Comparison of ENCODE assay signal across 19 cellular contexts in genomic region chr2:86464654-86465053, GRCh38. TPM values are rescaled to one million over a fixed set of nuclear protein-coding genes. Genes with fewer than 3 reads are reported as not detected.
DNase-seq lines count a peak whose midpoint lies in the region; ATAC-seq and TF ChIP-seq lines count a peak whose summit lies in the region.
"Had no signal": no experiment of that assay in that cellular context is flagged by ENCODE, and none has a peak within 500 bp of the region (broad histone marks: within the 10 kb centered on the region; RNA-seq: fewer than 3 reads in every experiment).

No MANE protein-coding gene starts in this region.

- 74 to 76% methylated on average over 3 of the region's 3 CpGs for WGBS in testis, 2 donors

- TF ChIP-seq POLR2A in testis (IDR thresholded peaks at IDR 0.05) = no peak

- H3K4me1 ChIP-seq in right atrium auricular region = peaks cover 0 to 20% of the 10 kb centered on the region in 2 donors
- H3K4me1 ChIP-seq in left lung = peaks cover 0 to 3% of the 10 kb centered on the region in 2 donors
- no peaks in the 10 kb centered on the region for H3K4me1 ChIP-seq in testis
- H3K4me1 ChIP-seq: Peyer's patch had no signal

- no peak for TF ChIP-seq CTCF in right atrium auricular region (IDR thresholded peaks at IDR 0.05)
- TF ChIP-seq CTCF in left lung (IDR thresholded peaks at IDR 0.05) = no peak
- TF ChIP-seq CTCF in testis (IDR thresholded peaks at IDR 0.05) = no peak

- ATAC-seq in Right ventricle myocardium inferior (peak; percentile 71), left lung (peak; percentile 29), HG03520 (IDR thresholded peaks at IDR 0.05; ENCODE audit: unreplicated experiment) (no peak), GM18867 (IDR thresholded peaks at IDR 0.05; ENCODE audit: unreplicated experiment) (no peak)
- ATAC-seq: HCT116 had no signal

- H3K4me3 ChIP-seq in right atrium auricular region = no peak overlapping the region
- no peak overlapping the region for H3K4me3 ChIP-seq in left lung
- H3K4me3 ChIP-seq in testis = no peak overlapping the region
- H3K4me3 ChIP-seq: ovary, Peyer's patch had no signal

- intact Hi-C loops in Right ventricle myocardium inferior (cut with DNase I) = no loop called here
- intact Hi-C loops in activated T-helper 1 cell treated with anti-CD3 and anti-CD28 coated beads, Interleukin-12 subunit alpha, Interleukin-12 subunit beta, Interleukin-2, Interleukin-4 antibody, amounts not matched to agents 30 ng/mL and 10 ng/mL and 1 ng/mL, durations not matched to agents 14 hours and 24 hours and 36 hours (cut with micrococcal nuclease) = loop anchor here (5.0 kb wide), 1 partner anchor 158 kb away; the partner anchor contains the start of gene RNF103
- intact Hi-C loops in left lung (cut with DNase I) = no loop called here
- intact Hi-C loops in testis (cut with DNase I; ENCODE audit: low total_unique reads) = no loop called here

- H3K36me3 ChIP-seq in right atrium auricular region (peaks cover 79% of the 10 kb centered on the region), left lung (peaks cover 2 to 91% of the 10 kb centered on the region in 2 donors), testis (ENCODE audit: low read depth, missing control alignments) (no peaks in the 10 kb centered on the region)
- H3K36me3 ChIP-seq: ovary had no signal

- no peaks in the 10 kb centered on the region for H3K27me3 ChIP-seq in right atrium auricular region
- H3K27me3 ChIP-seq in left lung = no peaks in the 10 kb centered on the region
- H3K27me3 ChIP-seq in testis = no peaks in the 10 kb centered on the region
- H3K27me3 ChIP-seq: ovary, Peyer's patch had no signal

- DNase-seq in Right ventricle myocardium inferior (ENCODE audit: missing footprints) (no peak), right atrium auricular region (ENCODE audit: low spot score) (no peak), left lung (no peak), testis (peak; percentile 41), kidney tubule cell (ENCODE audit: low spot score) (no peak)
- no peak for DNase-seq in activated T-helper 1 cell treated with anti-CD3 and anti-CD28 coated beads, Interleukin-12 subunit alpha, Interleukin-12 subunit beta, Interleukin-2, Interleukin-4 antibody, amounts not matched to agents 30 ng/mL and 10 ng/mL and 1 ng/mL, durations not matched to agents 14 hours and 24 hours and 36 hours (ENCODE audit: low spot score)
- DNase-seq: activated B cell treated with CpG ODN at 0.5 μM for 24 hours, activated T-cell treated with anti-CD3 and anti-CD28 coated beads for 4 hours, DMS 273 treated with DMSO at 0.1 percent for 48 hours, IMR-90, NCI-H2107, NCI-H82, Peyer's patch, SW 1271 had no signal

- H3K9me3 ChIP-seq in right atrium auricular region (no peaks in the 10 kb centered on the region), left lung (no peaks in the 10 kb centered on the region), testis (no peaks in the 10 kb centered on the region)
- H3K9me3 ChIP-seq: ovary, Peyer's patch had no signal

- H3K9me3 Mint-ChIP-seq in activated T-helper 1 cell treated with anti-CD3 and anti-CD28 coated beads, Interleukin-12 subunit alpha, Interleukin-12 subunit beta, Interleukin-2, Interleukin-4 antibody, amounts not matched to agents 30 ng/mL and 10 ng/mL and 1 ng/mL, durations not matched to agents 14 hours and 24 hours and 36 hours = peaks cover 7% of the 10 kb centered on the region
- H3K9me3 Mint-ChIP-seq: activated B cell treated with CpG ODN at 0.5 μM for 24 hours had no signal

- no peaks in the 10 kb centered on the region for H3K27me3 Mint-ChIP-seq in activated T-helper 1 cell treated with anti-CD3 and anti-CD28 coated beads, Interleukin-12 subunit alpha, Interleukin-12 subunit beta, Interleukin-2, Interleukin-4 antibody, amounts not matched to agents 30 ng/mL and 10 ng/mL and 1 ng/mL, durations not matched to agents 14 hours and 24 hours and 36 hours (ENCODE audit: insufficient read depth)
- H3K27me3 Mint-ChIP-seq: activated B cell treated with CpG ODN at 0.5 μM for 24 hours had no signal

- H3K4me3 Mint-ChIP-seq in activated T-helper 1 cell treated with anti-CD3 and anti-CD28 coated beads, Interleukin-12 subunit alpha, Interleukin-12 subunit beta, Interleukin-2, Interleukin-4 antibody, amounts not matched to agents 30 ng/mL and 10 ng/mL and 1 ng/mL, durations not matched to agents 14 hours and 24 hours and 36 hours = peak overlapping the region; percentile 58
- H3K4me3 Mint-ChIP-seq: activated B cell treated with CpG ODN at 0.5 μM for 24 hours had no signal

- peaks cover 56% of the 10 kb centered on the region for H3K4me1 Mint-ChIP-seq in activated T-helper 1 cell treated with anti-CD3 and anti-CD28 coated beads, Interleukin-12 subunit alpha, Interleukin-12 subunit beta, Interleukin-2, Interleukin-4 antibody, amounts not matched to agents 30 ng/mL and 10 ng/mL and 1 ng/mL, durations not matched to agents 14 hours and 24 hours and 36 hours (ENCODE audit: low read depth)

- H3K27ac ChIP-seq in right atrium auricular region (no peak overlapping the region), left lung (no peak overlapping the region), testis (no peak overlapping the region)
- H3K27ac ChIP-seq: epithelial cell of prostate, ovary, Peyer's patch had no signal

- H3K36me3 Mint-ChIP-seq in activated T-helper 1 cell treated with anti-CD3 and anti-CD28 coated beads, Interleukin-12 subunit alpha, Interleukin-12 subunit beta, Interleukin-2, Interleukin-4 antibody, amounts not matched to agents 30 ng/mL and 10 ng/mL and 1 ng/mL, durations not matched to agents 14 hours and 24 hours and 36 hours (ENCODE audit: low read depth) = peaks cover 61% of the 10 kb centered on the region

- H3K27ac Mint-ChIP-seq in activated T-helper 1 cell treated with anti-CD3 and anti-CD28 coated beads, Interleukin-12 subunit alpha, Interleukin-12 subunit beta, Interleukin-2, Interleukin-4 antibody, amounts not matched to agents 30 ng/mL and 10 ng/mL and 1 ng/mL, durations not matched to agents 14 hours and 24 hours and 36 hours = peak overlapping the region; percentile 67
- H3K27ac Mint-ChIP-seq: activated B cell treated with CpG ODN at 0.5 μM for 24 hours had no signal

RNA-seq across cellular contexts. Expression of gene KDM3A, which starts 23.5 kb away (rescaled TPM):
- total RNA-seq in Right ventricle myocardium inferior (29.5 TPM), right atrium auricular region (10 to 100 TPM; 22.3 to 33.1 TPM), left lung (10 to 100 TPM; 39.3 to 40.5 TPM), testis (100 to 1,000 TPM in 1 of 2 donors, 10 to 100 TPM in 1; 88.8 to 106 TPM)
- 61.6 and 67.3 TPM in 2 replicates for total RNA-seq in activated T-helper 1 cell treated with anti-CD3 and anti-CD28 coated beads, Interleukin-12 subunit alpha, Interleukin-12 subunit beta, Interleukin-2, Interleukin-4 antibody, amounts not matched to agents 30 ng/mL and 10 ng/mL and 1 ng/mL, durations not matched to agents 14 hours and 24 hours and 36 hours
- polyA plus RNA-seq in testis (ENCODE audit: insufficient read depth, low read depth, low replicate concordance) = 126 TPM

Comparison
In these comparisons a context has a peak if more than half of its experiments do, and no peak if none do; other contexts are left out.
1. ATAC-seq: peak in Right ventricle myocardium inferior (single experiment) and left lung (single experiment); none in HG03520 (single experiment) and GM18867 (single experiment).